In genomic region chr2:191049728-191050639, GRCh38 we compare ENCODE assay signal across 1 cellular context.
TF ChIP-seq lines count a peak whose summit lies in the region.

No MANE protein-coding gene starts in this region.

TF ChIP-seq in HepG2, 621 proteins besides CTCF, POLR2A, EP300 and RAD21 (continued from another document):
- no peak for TF ChIP-seq SOX13 (IDR thresholded peaks at IDR 0.05)
- peak in 1 of 2 experiments; percentile 40; a peak in 1 of 4 replicates for TF ChIP-seq SOX13 (CRISPR knock-in tag; conservative IDR thresholded peaks at IDR 0.05 in 1 of 2, IDR thresholded peaks at IDR 0.05 in 1 of 2)
- no peak for TF ChIP-seq REL (CRISPR knock-in tag; conservative IDR thresholded peaks at IDR 0.05)
- TF ChIP-seq ZNF230 (CRISPR knock-in tag; IDR thresholded peaks at IDR 0.05) = no peak
- TF ChIP-seq, protein P1, sequence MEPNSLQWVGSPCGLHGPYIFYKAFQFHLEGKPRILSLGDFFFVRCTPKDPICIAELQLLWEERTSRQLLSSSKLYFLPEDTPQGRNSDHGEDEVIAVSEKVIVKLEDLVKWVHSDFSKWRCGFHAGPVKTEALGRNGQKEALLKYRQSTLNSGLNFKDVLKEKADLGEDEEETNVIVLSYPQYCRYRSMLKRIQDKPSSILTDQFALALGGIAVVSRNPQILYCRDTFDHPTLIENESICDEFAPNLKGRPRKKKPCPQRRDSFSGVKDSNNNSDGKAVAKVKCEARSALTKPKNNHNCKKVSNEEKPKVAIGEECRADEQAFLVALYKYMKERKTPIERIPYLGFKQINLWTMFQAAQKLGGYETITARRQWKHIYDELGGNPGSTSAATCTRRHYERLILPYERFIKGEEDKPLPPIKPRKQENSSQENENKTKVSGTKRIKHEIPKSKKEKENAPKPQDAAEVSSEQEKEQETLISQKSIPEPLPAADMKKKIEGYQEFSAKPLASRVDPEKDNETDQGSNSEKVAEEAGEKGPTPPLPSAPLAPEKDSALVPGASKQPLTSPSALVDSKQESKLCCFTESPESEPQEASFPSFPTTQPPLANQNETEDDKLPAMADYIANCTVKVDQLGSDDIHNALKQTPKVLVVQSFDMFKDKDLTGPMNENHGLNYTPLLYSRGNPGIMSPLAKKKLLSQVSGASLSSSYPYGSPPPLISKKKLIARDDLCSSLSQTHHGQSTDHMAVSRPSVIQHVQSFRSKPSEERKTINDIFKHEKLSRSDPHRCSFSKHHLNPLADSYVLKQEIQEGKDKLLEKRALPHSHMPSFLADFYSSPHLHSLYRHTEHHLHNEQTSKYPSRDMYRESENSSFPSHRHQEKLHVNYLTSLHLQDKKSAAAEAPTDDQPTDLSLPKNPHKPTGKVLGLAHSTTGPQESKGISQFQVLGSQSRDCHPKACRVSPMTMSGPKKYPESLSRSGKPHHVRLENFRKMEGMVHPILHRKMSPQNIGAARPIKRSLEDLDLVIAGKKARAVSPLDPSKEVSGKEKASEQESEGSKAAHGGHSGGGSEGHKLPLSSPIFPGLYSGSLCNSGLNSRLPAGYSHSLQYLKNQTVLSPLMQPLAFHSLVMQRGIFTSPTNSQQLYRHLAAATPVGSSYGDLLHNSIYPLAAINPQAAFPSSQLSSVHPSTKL (CRISPR knock-in tag; IDR thresholded peaks at IDR 0.05) = peak; percentile 69
- TF ChIP-seq ZNF292 (CRISPR knock-in tag; IDR thresholded peaks at IDR 0.05; ENCODE audit: borderline replicate concordance, low read depth) = peak; percentile 42; the same call in 1 of the 2 replicates
- peak in 1 of 2 experiments; percentile 66; a peak in 2 of 4 replicates for TF ChIP-seq ATF4 (CRISPR knock-in tag; IDR thresholded peaks at IDR 0.05)
- TF ChIP-seq AGO1 (IDR thresholded peaks at IDR 0.05; ENCODE audit: low read depth, low read length, poor library complexity, severe bottlenecking) = no peak
- no peak for TF ChIP-seq NRL (CRISPR knock-in tag; IDR thresholded peaks at IDR 0.05; ENCODE audit: borderline replicate concordance)
- TF ChIP-seq, protein P2, sequence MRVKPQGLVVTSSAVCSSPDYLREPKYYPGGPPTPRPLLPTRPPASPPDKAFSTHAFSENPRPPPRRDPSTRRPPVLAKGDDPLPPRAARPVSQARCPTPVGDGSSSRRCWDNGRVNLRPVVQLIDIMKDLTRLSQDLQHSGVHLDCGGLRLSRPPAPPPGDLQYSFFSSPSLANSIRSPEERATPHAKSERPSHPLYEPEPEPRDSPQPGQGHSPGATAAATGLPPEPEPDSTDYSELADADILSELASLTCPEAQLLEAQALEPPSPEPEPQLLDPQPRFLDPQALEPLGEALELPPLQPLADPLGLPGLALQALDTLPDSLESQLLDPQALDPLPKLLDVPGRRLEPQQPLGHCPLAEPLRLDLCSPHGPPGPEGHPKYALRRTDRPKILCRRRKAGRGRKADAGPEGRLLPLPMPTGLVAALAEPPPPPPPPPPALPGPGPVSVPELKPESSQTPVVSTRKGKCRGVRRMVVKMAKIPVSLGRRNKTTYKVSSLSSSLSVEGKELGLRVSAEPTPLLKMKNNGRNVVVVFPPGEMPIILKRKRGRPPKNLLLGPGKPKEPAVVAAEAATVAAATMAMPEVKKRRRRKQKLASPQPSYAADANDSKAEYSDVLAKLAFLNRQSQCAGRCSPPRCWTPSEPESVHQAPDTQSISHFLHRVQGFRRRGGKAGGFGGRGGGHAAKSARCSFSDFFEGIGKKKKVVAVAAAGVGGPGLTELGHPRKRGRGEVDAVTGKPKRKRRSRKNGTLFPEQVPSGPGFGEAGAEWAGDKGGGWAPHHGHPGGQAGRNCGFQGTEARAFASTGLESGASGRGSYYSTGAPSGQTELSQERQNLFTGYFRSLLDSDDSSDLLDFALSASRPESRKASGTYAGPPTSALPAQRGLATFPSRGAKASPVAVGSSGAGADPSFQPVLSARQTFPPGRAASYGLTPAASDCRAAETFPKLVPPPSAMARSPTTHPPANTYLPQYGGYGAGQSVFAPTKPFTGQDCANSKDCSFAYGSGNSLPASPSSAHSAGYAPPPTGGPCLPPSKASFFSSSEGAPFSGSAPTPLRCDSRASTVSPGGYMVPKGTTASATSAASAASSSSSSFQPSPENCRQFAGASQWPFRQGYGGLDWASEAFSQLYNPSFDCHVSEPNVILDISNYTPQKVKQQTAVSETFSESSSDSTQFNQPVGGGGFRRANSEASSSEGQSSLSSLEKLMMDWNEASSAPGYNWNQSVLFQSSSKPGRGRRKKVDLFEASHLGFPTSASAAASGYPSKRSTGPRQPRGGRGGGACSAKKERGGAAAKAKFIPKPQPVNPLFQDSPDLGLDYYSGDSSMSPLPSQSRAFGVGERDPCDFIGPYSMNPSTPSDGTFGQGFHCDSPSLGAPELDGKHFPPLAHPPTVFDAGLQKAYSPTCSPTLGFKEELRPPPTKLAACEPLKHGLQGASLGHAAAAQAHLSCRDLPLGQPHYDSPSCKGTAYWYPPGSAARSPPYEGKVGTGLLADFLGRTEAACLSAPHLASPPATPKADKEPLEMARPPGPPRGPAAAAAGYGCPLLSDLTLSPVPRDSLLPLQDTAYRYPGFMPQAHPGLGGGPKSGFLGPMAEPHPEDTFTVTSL (CRISPR knock-in tag; IDR thresholded peaks at IDR 0.05; ENCODE audit: borderline replicate concordance) = peak; percentile 69; the same call in 1 of the 2 replicates
- TF ChIP-seq, protein P3, sequence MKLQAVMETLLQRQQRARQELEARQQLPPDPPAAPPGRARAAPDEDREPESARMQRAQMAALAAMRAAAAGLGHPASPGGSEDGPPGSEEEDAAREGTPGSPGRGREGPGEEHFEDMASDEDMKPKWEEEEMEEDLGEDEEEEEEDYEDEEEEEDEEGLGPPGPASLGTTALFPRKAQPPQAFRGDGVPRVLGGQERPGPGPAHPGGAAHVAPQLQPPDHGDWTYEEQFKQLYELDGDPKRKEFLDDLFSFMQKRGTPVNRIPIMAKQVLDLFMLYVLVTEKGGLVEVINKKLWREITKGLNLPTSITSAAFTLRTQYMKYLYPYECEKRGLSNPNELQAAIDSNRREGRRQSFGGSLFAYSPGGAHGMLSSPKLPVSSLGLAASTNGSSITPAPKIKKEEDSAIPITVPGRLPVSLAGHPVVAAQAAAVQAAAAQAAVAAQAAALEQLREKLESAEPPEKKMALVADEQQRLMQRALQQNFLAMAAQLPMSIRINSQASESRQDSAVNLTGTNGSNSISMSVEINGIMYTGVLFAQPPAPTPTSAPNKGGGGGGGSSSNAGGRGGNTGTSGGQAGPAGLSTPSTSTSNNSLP (IDR thresholded peaks at IDR 0.05; ENCODE audit: low read depth, low read length) = peak; percentile 41; the same call in 1 of the 2 replicates
- peak; percentile 13 for TF ChIP-seq TEAD3 (CRISPR knock-in tag; optimal IDR thresholded peaks at IDR 0.05; ENCODE audit: borderline replicate concordance)
- TF ChIP-seq ZNF850 (CRISPR knock-in tag; conservative IDR thresholded peaks at IDR 0.05) = no peak
- TF ChIP-seq, protein P4, sequence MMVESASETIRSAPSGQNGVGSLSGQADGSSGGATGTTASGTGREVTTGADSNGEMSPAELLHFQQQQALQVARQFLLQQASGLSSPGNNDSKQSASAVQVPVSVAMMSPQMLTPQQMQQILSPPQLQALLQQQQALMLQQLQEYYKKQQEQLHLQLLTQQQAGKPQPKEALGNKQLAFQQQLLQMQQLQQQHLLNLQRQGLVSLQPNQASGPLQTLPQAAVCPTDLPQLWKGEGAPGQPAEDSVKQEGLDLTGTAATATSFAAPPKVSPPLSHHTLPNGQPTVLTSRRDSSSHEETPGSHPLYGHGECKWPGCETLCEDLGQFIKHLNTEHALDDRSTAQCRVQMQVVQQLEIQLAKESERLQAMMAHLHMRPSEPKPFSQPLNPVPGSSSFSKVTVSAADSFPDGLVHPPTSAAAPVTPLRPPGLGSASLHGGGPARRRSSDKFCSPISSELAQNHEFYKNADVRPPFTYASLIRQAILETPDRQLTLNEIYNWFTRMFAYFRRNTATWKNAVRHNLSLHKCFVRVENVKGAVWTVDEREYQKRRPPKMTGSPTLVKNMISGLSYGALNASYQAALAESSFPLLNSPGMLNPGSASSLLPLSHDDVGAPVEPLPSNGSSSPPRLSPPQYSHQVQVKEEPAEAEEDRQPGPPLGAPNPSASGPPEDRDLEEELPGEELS (CRISPR knock-in tag; IDR thresholded peaks at IDR 0.05) = 0 out of 2 replicates have a peak, but pooled peaks have one; percentile 35
- TF ChIP-seq HMG20A (CRISPR knock-in tag; IDR thresholded peaks at IDR 0.05; ENCODE audit: borderline replicate concordance) = peak; percentile 79
- TF ChIP-seq MED1 (CRISPR knock-in tag; IDR thresholded peaks at IDR 0.05) = 0 out of 2 replicates have a peak, but pooled peaks have one; percentile 13
- peak; percentile 67 for TF ChIP-seq HHEX (CRISPR knock-in tag; IDR thresholded peaks at IDR 0.05)
- TF ChIP-seq HDAC1 (CRISPR knock-in tag; IDR thresholded peaks at IDR 0.05) = 0 out of 2 replicates have a peak, but pooled peaks have one; percentile 21
- TF ChIP-seq LCORL (IDR thresholded peaks at IDR 0.05) = no peak
- peak; percentile 21; the same call in 1 of the 2 replicates for TF ChIP-seq LCORL (CRISPR knock-in tag; IDR thresholded peaks at IDR 0.05)
- TF ChIP-seq CEBPG (CRISPR knock-in tag; IDR thresholded peaks at IDR 0.05) = peak; percentile 53
- no peak for TF ChIP-seq KAT8 (CRISPR knock-in tag; IDR thresholded peaks at IDR 0.05)
- no peak for TF ChIP-seq SOX6 (IDR thresholded peaks at IDR 0.05)
- TF ChIP-seq SOX6 (CRISPR knock-in tag; IDR thresholded peaks at IDR 0.05) = peak; percentile 79
- peak; percentile 88 for TF ChIP-seq BCL6 (CRISPR knock-in tag; IDR thresholded peaks at IDR 0.05)
- 0 out of 2 replicates have a peak, but pooled peaks have one; percentile 20 for TF ChIP-seq MEF2D (CRISPR knock-in tag; IDR thresholded peaks at IDR 0.05)
- peak; percentile 68 for TF ChIP-seq GATAD2A (CRISPR knock-in tag; IDR thresholded peaks at IDR 0.05)
- TF ChIP-seq ZNF775 (CRISPR knock-in tag; IDR thresholded peaks at IDR 0.05; ENCODE audit: borderline replicate concordance) = peak; percentile 96
- no peak for TF ChIP-seq ZNF121 (CRISPR knock-in tag; IDR thresholded peaks at IDR 0.05)
- peak; percentile 60; the same call in 1 of the 2 replicates for TF ChIP-seq FOXA3 (CRISPR knock-in tag; IDR thresholded peaks at IDR 0.05)
